In genomic region chr19:18023596-18024212, GRCh38 we compare ENCODE assay signal across 9 cellular contexts. TPM values are rescaled to one million over a fixed set of nuclear protein-coding genes. Genes with fewer than 3 reads are reported as not detected.
DNase-seq lines count a peak whose midpoint lies in the region; ATAC-seq and TF ChIP-seq lines count a peak whose summit lies in the region.
"Had no signal": no experiment of that assay in that cellular context is flagged by ENCODE, and none has a peak within 500 bp of the region (broad histone marks: within the 10 kb centered on the region; RNA-seq: fewer than 3 reads in every experiment).

No MANE protein-coding gene starts in this region.

- H3K4me2 ChIP-seq in fibroblast of lung (ENCODE audit: extremely low read depth, insufficient read depth, low read length): no peak overlapping the region

- no peaks in the 10 kb centered on the region for H3K9me3 ChIP-seq in fibroblast of lung (ENCODE audit: control insufficient read depth, insufficient read depth, low read depth, low read length)

- H3K4me1 ChIP-seq in fibroblast of lung (ENCODE audit: control insufficient read depth, extremely low read depth, insufficient read depth, low read length) (peaks cover 21% of the 10 kb centered on the region), rectal smooth muscle tissue (ENCODE audit: control insufficient read depth, insufficient read depth, low read length) (peaks cover 18% of the 10 kb centered on the region)

- H3K27ac ChIP-seq in fibroblast of lung (ENCODE audit: insufficient read depth, low read length) (no peak overlapping the region), rectal smooth muscle tissue (ENCODE audit: low read depth, low read length) (peak overlapping the region; percentile 61)
- H3K27ac ChIP-seq: C4-2B had no signal

- H3K9ac ChIP-seq in fibroblast of lung (ENCODE audit: insufficient read depth, low read length) (no peak overlapping the region), rectal smooth muscle tissue (ENCODE audit: low read length) (no peak overlapping the region)

- peak; percentile 16 for DNase-seq in activated CD4-positive, CD25-positive, alpha-beta regulatory T cell treated with anti-CD3 and anti-CD28 coated beads, Interleukin-2, amount 50 U/mL, for 16 hours (ENCODE audit: low read depth, low spot score)
- DNase-seq in activated CD4-positive, CD25-positive, alpha-beta regulatory T cell treated with anti-CD3 and anti-CD28 coated beads, Interleukin-2, amount 50 U/mL, for 72 hours: no peak
- DNase-seq in activated CD8-positive, alpha-beta memory T cell treated with anti-CD3 and anti-CD28 coated beads for 24 hours: peak; percentile 84
- DNase-seq in fibroblast of lung (ENCODE audit: low read depth in 2 of 2): no peak
- no peak for DNase-seq in OCI-M1 (lab: John Stamatoyannopoulos, UW)
- DNase-seq in NCI-H446 treated with DMSO at 0.1 percent for 48 hours (lab: John Stamatoyannopoulos, UW): no peak

- TF ChIP-seq CTCF in fibroblast of lung (conservative IDR thresholded peaks at IDR 0.05 in 1 of 2, IDR thresholded peaks at IDR 0.05 in 1 of 2; ENCODE audit: low read depth in 1 of 2, low read length in 2 of 2): no peak

- H3K79me2 ChIP-seq in fibroblast of lung (ENCODE audit: control insufficient read depth, insufficient read depth, low read length): no peaks in the 10 kb centered on the region

- ATAC-seq in HG03139 (IDR thresholded peaks at IDR 0.05; ENCODE audit: unreplicated experiment): no peak

- H3K4me3 ChIP-seq in fibroblast of lung (replicated peaks in 1 of 4; ENCODE audit: control extremely low read depth in 1 of 4, insufficient read depth in 1 of 4, low read depth in 3 of 4, low read length in 4 of 4) (no peak overlapping the region), rectal smooth muscle tissue (ENCODE audit: low read length) (no peak overlapping the region)

- H2AFZ ChIP-seq in fibroblast of lung (ENCODE audit: low read length): peak overlapping the region; percentile 42

- H4K20me1 ChIP-seq in fibroblast of lung (ENCODE audit: control insufficient read depth, extremely low read depth, insufficient read depth, low read length): no peaks in the 10 kb centered on the region

- H3K36me3 ChIP-seq in fibroblast of lung (ENCODE audit: control insufficient read depth, insufficient read depth, low read length) (no peaks in the 10 kb centered on the region), rectal smooth muscle tissue (ENCODE audit: control insufficient read depth, insufficient read depth, low read length) (no peaks in the 10 kb centered on the region)

- H3K27me3 ChIP-seq in fibroblast of lung (ENCODE audit: control insufficient read depth, insufficient read depth, low read length) (no peaks in the 10 kb centered on the region), rectal smooth muscle tissue (ENCODE audit: control insufficient read depth, insufficient read depth, low read length) (no peaks in the 10 kb centered on the region)

RNA-seq across cellular contexts. Expression of gene ARRDC2, which starts 15.7 kb away (rescaled TPM):
- 3.9 and 9.1 TPM in 2 replicates for total RNA-seq in fibroblast of lung
- polyA plus RNA-seq in fibroblast of lung: 2.1 and 3.0 TPM in 2 replicates
- 2.3 and 3.5 TPM in 2 replicates for polyA plus RNA-seq in fibroblast of lung (2012)
- polyA minus RNA-seq in fibroblast of lung (ENCODE audit: low replicate concordance): 0.96 and 4.6 TPM in 2 replicates

RNA-seq across cellular contexts. Expression of gene KCNN1, which starts 56.8 kb away (rescaled TPM):
- under 0.01 TPM in 2 replicates for total RNA-seq in fibroblast of lung
- not detected in 2 replicates for polyA plus RNA-seq in fibroblast of lung
- polyA plus RNA-seq in fibroblast of lung (2012): not detected in 2 replicates
- polyA minus RNA-seq in fibroblast of lung (ENCODE audit: low replicate concordance): not detected in 2 replicates

Comparison
In these comparisons a context has a peak if more than half of its experiments do, and no peak if none do; other contexts are left out.
1. DNase-seq: peak in activated CD4-positive, CD25-positive, alpha-beta regulatory T cell treated with anti-CD3 and anti-CD28 coated beads, Interleukin-2, amount 50 U/mL, for 16 hours (single experiment) and activated CD8-positive, alpha-beta memory T cell treated with anti-CD3 and anti-CD28 coated beads for 24 hours (single experiment); none in activated CD4-positive, CD25-positive, alpha-beta regulatory T cell treated with anti-CD3 and anti-CD28 coated beads, Interleukin-2, amount 50 U/mL, for 72 hours (single experiment), fibroblast of lung (0 of 2), OCI-M1 (single experiment) and NCI-H446 treated with DMSO at 0.1 percent for 48 hours (single experiment).